1 cellular context compared by ENCODE assay signal in genomic region chr4:186845137-186845842, GRCh38.
TF ChIP-seq lines count a peak whose summit lies in the region.

No MANE protein-coding gene starts in this region.

TF ChIP-seq in GM23338, 12 proteins besides CTCF, POLR2A, EP300 and RAD21 (continued from another document):
- TF ChIP-seq ZNF462 (CRISPR knock-in tag; IDR thresholded peaks at IDR 0.05) = no peak
